Comparison of ENCODE assay signal across 24 cellular contexts in the genomic region with DNA sequence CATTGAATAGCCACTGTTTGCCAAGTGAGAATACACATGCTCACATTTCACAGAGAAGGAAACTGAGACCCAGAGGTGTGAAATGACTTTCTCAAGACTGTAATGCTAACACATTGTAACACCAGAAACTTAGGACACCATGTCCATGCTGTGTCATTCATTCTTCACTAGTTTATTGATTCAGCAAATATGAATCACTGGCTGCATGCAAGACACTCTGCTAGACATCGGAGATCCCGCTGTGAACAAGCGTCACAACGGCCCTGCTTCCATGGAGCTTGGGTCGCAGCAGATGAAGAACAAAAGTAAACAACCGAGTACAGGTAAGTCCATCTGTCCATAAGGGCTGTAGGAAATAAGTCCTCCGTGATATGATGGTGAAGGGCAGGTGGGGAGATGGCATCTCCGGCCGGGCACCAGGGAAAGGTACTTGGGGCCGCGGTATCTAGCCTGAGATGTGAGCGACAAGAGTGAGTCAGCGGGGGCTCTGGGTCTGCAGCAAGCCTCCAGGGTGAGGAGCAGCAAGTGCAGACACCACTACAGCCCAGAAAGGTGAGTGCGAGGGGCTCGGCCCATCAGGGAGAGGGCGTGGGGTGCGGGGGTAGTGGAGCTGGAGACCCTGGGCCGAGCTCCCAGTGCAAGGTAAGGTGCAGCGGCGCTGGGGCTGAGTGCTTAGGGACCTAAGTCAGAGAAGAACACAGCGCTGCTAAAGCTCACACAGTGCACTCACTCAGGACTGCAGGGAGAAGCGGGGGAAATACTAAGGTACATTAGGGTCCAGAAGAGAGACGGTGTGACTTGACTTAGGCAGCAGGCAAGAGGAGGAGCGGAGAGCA.
DNase-seq lines count a peak whose midpoint lies in the region; ATAC-seq and TF ChIP-seq lines count a peak whose summit lies in the region.
"Had no signal": no experiment of that assay in that cellular context is flagged by ENCODE, and none has a peak within 500 bp of the region (broad histone marks: within the 10 kb centered on the region; RNA-seq: fewer than 3 reads in every experiment).

No MANE protein-coding gene starts in this region.

- ATAC-seq in IMR-90 (ENCODE audit: low read depth) = no peak
- ATAC-seq: activated CD8-positive, alpha-beta memory T cell treated with anti-CD3 and anti-CD28 coated beads, Interleukin-2, amount 10 ng/mL, durations not matched to agents 7 days and 5 days; body of pancreas; naive thymus-derived CD8-positive, alpha-beta T cell; WTC11 had no signal

- H3K36me3 ChIP-seq in IMR-90 (ENCODE audit: control insufficient read depth, insufficient read depth, low read length) = no peaks in the 10 kb centered on the region
- no peaks in the 10 kb centered on the region for H3K36me3 ChIP-seq in HAP-1 (replicated peaks)

- peak; percentile 83 for DNase-seq in COLO668 (lab: John Stamatoyannopoulos, UW; ENCODE audit: unreplicated experiment)
- peak; percentile 14 for DNase-seq in IMR-90
- peak; percentile 90 for DNase-seq in NCI-H748 (lab: John Stamatoyannopoulos, UW; ENCODE audit: unreplicated experiment)
- peak; percentile 12 for DNase-seq in kidney tubule cell (ENCODE audit: low spot score)
- DNase-seq in HAP-1 (ENCODE audit: low spot score in 2 of 2) = no peak
- no peak for DNase-seq in dorsolateral prefrontal cortex
- no peak for DNase-seq in cerebellar cortex (ENCODE audit: low spot score)
- DNase-seq: activated CD4-positive, alpha-beta T cell treated with anti-CD3 and anti-CD28 coated beads, Interleukin-2, amount 50 U/mL, for 1 hour; activated CD8-positive, alpha-beta memory T cell treated with anti-CD3 and anti-CD28 coated beads, Interleukin-2, amount 10 ng/mL, durations not matched to agents 7 days and 5 days; activated naive CD4-positive, alpha-beta T cell treated with Interleukin-2 at 50 U/mL for 16 hours; body of pancreas; CD4-positive, CD25-positive, alpha-beta regulatory T cell; effector CD4-positive, alpha-beta T cell; GOT3; naive thymus-derived CD8-positive, alpha-beta T cell; NCI-H1048; NCI-H446; NK-92 treated with Interleukin-12 subunit alpha and Interleukin-12 subunit beta, amount 100 ng/mL, for 24 hours; PC-9; SW 1271; T1000; trophoblast cell had no signal

- H3K4me1 ChIP-seq in IMR-90 (ENCODE audit: control insufficient read depth, insufficient read depth, low read length) = peaks cover 6% of the 10 kb centered on the region; the same call in 1 of the 2 replicates
- H3K4me1 ChIP-seq in HAP-1 = no peaks in the 10 kb centered on the region
- H3K4me1 ChIP-seq: body of pancreas had no signal

- H2BK20ac ChIP-seq in IMR-90 (ENCODE audit: low read depth, low read length) = 0 out of 2 replicates have a peak overlapping the region, but pooled peaks have one; percentile 3

- no peak overlapping the region for H3K23ac ChIP-seq in IMR-90 (ENCODE audit: low read depth, low read length)

- CTCF ChIA-PET in IMR-90 (lab: Yijun Ruan, JAX) = no interaction called here

- H3K9me1 ChIP-seq in IMR-90 (ENCODE audit: insufficient read depth, low read length) = peaks cover 7% of the 10 kb centered on the region; the same call in 1 of the 2 replicates

- no peak overlapping the region for H3K4me2 ChIP-seq in IMR-90 (ENCODE audit: low read depth, low read length)
- H3K4me2 ChIP-seq: PC-9 had no signal

- no peak for TF ChIP-seq RAD21 in IMR-90 (IDR thresholded peaks at IDR 0.05; ENCODE audit: low read length)

- H3K4me3 ChIP-seq in IMR-90 (ENCODE audit: insufficient read depth, low read depth, low read length) = no peak overlapping the region
- H3K4me3 ChIP-seq in HAP-1 = no peak overlapping the region
- no peak overlapping the region for H3K4me3 ChIP-seq in dorsolateral prefrontal cortex
- H3K4me3 ChIP-seq: body of pancreas, PC-9 had no signal

- 98% methylated on average over 11 of the region's 24 CpGs; no CpG with 5 or more reads in 1 of the 2 experiments for WGBS in IMR-90 (ENCODE audit: extremely low coverage in 2 of 2, insufficient read length in 1 of 2), 2 experiments

- no peak overlapping the region for H3K56ac ChIP-seq in IMR-90 (ENCODE audit: extremely low read depth, insufficient read depth, low read length)

- dilution Hi-C loops in IMR-90 (cut with HindIII; ENCODE audit: low sequenced_read_pairs, unreplicated experiment) = no loop called here

- H3K79me1 ChIP-seq in IMR-90 (ENCODE audit: low read depth in 1 of 2, low read length in 2 of 2) = no peaks in the 10 kb centered on the region

- no peak overlapping the region for H4K91ac ChIP-seq in IMR-90 (ENCODE audit: insufficient read depth, low read depth, low read length)

- no peaks in the 10 kb centered on the region for H4K20me1 ChIP-seq in IMR-90 (ENCODE audit: insufficient read depth, low read length)

- H3K4ac ChIP-seq in IMR-90 (ENCODE audit: low read depth, low read length) = 0 out of 2 replicates have a peak overlapping the region, but pooled peaks have one; percentile 22

- H3K18ac ChIP-seq in IMR-90 (ENCODE audit: low read depth, low read length) = no peak overlapping the region

- in situ Hi-C loops in IMR-90 (cut with MboI; ENCODE audit: low sequenced_read_pairs) (no loop called here), HAP-1 (cut with MboI; ENCODE audit: low sequenced_read_pairs) (no loop called here)

- TF ChIP-seq CTCF in IMR-90 (conservative IDR thresholded peaks at IDR 0.05; ENCODE audit: low read depth, low read length) (no peak), dorsolateral prefrontal cortex (IDR thresholded peaks at IDR 0.05 in 54 of 56, conservative IDR thresholded peaks at IDR 0.05 in 2 of 56; ENCODE audit: low read depth in 1 of 56, partially characterized antibody in 56 of 56) (no peak)

- no peak overlapping the region for H3K9ac ChIP-seq in IMR-90 (ENCODE audit: low read depth, low read length)

- H3K14ac ChIP-seq in IMR-90 (replicated peaks; ENCODE audit: low read depth, low read length) = no peak overlapping the region; the same call in 1 of the 2 replicates

- no peak overlapping the region for H4K5ac ChIP-seq in IMR-90 (ENCODE audit: low read depth, low read length)

- peak overlapping the region; percentile 74 for H2AK5ac ChIP-seq in IMR-90 (ENCODE audit: low read depth, low read length)

- peak overlapping the region; percentile 67 for H2AFZ ChIP-seq in IMR-90 (replicated peaks; ENCODE audit: low read length, poor library complexity)
- H2AFZ ChIP-seq: PC-9 had no signal

- H2BK15ac ChIP-seq in IMR-90 (ENCODE audit: low read depth, low read length) = 0 out of 3 replicates have a peak overlapping the region, but pooled peaks have one; percentile 25

- no peak overlapping the region for H2AK9ac ChIP-seq in IMR-90 (replicated peaks; ENCODE audit: low read depth, low read length, poor library complexity)

- no peak overlapping the region for H4K8ac ChIP-seq in IMR-90 (ENCODE audit: low read depth in 2 of 2, low read length in 2 of 2)

- no peak for TF ChIP-seq POLR2A in IMR-90 (IDR thresholded peaks at IDR 0.05; ENCODE audit: low read depth, low read length)

- no peaks in the 10 kb centered on the region for H3K27me3 ChIP-seq in IMR-90 (ENCODE audit: control insufficient read depth, insufficient read depth, low read length)
- no peaks in the 10 kb centered on the region for H3K27me3 ChIP-seq in HAP-1 (ENCODE audit: low read depth)
- no peaks in the 10 kb centered on the region for H3K27me3 ChIP-seq in dorsolateral prefrontal cortex
- H3K27me3 ChIP-seq: body of pancreas had no signal

- no peaks in the 10 kb centered on the region for H3K9me3 ChIP-seq in IMR-90 (ENCODE audit: control insufficient read depth, insufficient read depth, low read length)
- no peaks in the 10 kb centered on the region for H3K9me3 ChIP-seq in HAP-1
- H3K9me3 ChIP-seq: body of pancreas had no signal

- intact Hi-C loops in IMR-90 (cut with micrococcal nuclease) = no loop called here
- intact Hi-C loops in dorsolateral prefrontal cortex (cut with DNase I) = no loop called here

- H2BK120ac ChIP-seq in IMR-90 (ENCODE audit: low read depth, low read length) = no peak overlapping the region

- H3K27ac ChIP-seq in IMR-90 (ENCODE audit: insufficient read depth, low read length) (no peak overlapping the region), dorsolateral prefrontal cortex (no peak overlapping the region)
- H3K27ac ChIP-seq: body of pancreas, epithelial cell of prostate, PC-9 had no signal

- H2BK5ac ChIP-seq in IMR-90 (ENCODE audit: low read depth, low read length, poor library complexity, severe bottlenecking) = no peak overlapping the region

- POLR2A ChIA-PET in IMR-90 (lab: Charles Lee; ENCODE audit: unreplicated experiment) = no interaction called here

- BruUV-seq in IMR-90 (replicated peaks; lab: Mats Ljungman, UMichigan) = no TSS peak

TF ChIP-seq in IMR-90, 13 proteins besides CTCF, POLR2A, EP300 and RAD21:
- TF ChIP-seq RCOR1 (IDR thresholded peaks at IDR 0.05; ENCODE audit: insufficient replicate concordance, low read length) (no peak), SMC3 (IDR thresholded peaks at IDR 0.05; ENCODE audit: low read depth, low read length) (no peak), CEBPB (IDR thresholded peaks at IDR 0.05; ENCODE audit: low read depth, low read length) (no peak), MAZ (IDR thresholded peaks at IDR 0.05; ENCODE audit: borderline replicate concordance, low read depth, low read length) (no peak), CHD1 (IDR thresholded peaks at IDR 0.05; ENCODE audit: low read depth, low read length) (no peak), MAFK (IDR thresholded peaks at IDR 0.05; ENCODE audit: low read depth, low read length) (no peak), RFX5 (IDR thresholded peaks at IDR 0.05; ENCODE audit: low read depth, low read length) (no peak)
- TF ChIP-seq, protein P1, sequence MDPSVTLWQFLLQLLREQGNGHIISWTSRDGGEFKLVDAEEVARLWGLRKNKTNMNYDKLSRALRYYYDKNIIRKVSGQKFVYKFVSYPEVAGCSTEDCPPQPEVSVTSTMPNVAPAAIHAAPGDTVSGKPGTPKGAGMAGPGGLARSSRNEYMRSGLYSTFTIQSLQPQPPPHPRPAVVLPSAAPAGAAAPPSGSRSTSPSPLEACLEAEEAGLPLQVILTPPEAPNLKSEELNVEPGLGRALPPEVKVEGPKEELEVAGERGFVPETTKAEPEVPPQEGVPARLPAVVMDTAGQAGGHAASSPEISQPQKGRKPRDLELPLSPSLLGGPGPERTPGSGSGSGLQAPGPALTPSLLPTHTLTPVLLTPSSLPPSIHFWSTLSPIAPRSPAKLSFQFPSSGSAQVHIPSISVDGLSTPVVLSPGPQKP (IDR thresholded peaks at IDR 0.05; ENCODE audit: borderline replicate concordance, low read depth, low read length) = no peak

Comparison
In these comparisons a context has a peak if more than half of its experiments do, and no peak if none do; other contexts are left out.
1. DNase-seq: peak in COLO668 (single experiment), IMR-90 (single experiment), NCI-H748 (single experiment) and kidney tubule cell (single experiment); none in HAP-1 (0 of 2), dorsolateral prefrontal cortex (0 of 10) and cerebellar cortex (single experiment).